In genomic region chr2:20664071-20664390, GRCh38 we compare ENCODE assay signal across 18 cellular contexts. TPM values are rescaled to one million over a fixed set of nuclear protein-coding genes. Genes with fewer than 3 reads are reported as not detected.
DNase-seq lines count a peak whose midpoint lies in the region; ATAC-seq and TF ChIP-seq lines count a peak whose summit lies in the region.
"Had no signal": no experiment of that assay in that cellular context is flagged by ENCODE, and none has a peak within 500 bp of the region (broad histone marks: within the 10 kb centered on the region; RNA-seq: fewer than 3 reads in every experiment).

No MANE protein-coding gene starts in this region.

- no peak overlapping the region for H3K27ac Mint-ChIP-seq in CD4-positive, alpha-beta T cell
- H3K27ac Mint-ChIP-seq in IgD-negative memory B cell = peak overlapping the region in 2 of 3 donors; percentile 73 to 76
- H3K27ac Mint-ChIP-seq in memory B cell = peak overlapping the region; percentile 96
- H3K27ac Mint-ChIP-seq: CD14-positive monocyte; CD8-positive, alpha-beta T cell; H9 had no signal

- POLR2A ChIA-PET in CD4-positive, alpha-beta T cell (lab: Charles Lee) = no interaction called here

- WGBS in smooth muscle cell (ENCODE audit: low lambda C conversion rate) = 53% methylated on average over 2 of the region's 2 CpGs

- CTCF ChIA-PET in CD4-positive, alpha-beta T cell (lab: Charles Lee) = interaction anchor here (8.0 kb wide), 1 partner anchor 13 kb away, joined by 52 read pairs; the partner anchor contains the start of gene HS1BP3

- H3K9me3 ChIP-seq in CD4-positive, alpha-beta T cell (ENCODE audit: control insufficient read depth, low read length) = no peaks in the 10 kb centered on the region
- no peaks in the 10 kb centered on the region for H3K9me3 ChIP-seq in osteoblast (ENCODE audit: low read depth, low read length)
- no peaks in the 10 kb centered on the region for H3K9me3 ChIP-seq in smooth muscle cell (replicated peaks; ENCODE audit: low read depth)
- H3K9me3 ChIP-seq: BLaER1 had no signal

- no peak overlapping the region for H2AFZ ChIP-seq in osteoblast (ENCODE audit: low read length)
- no peak overlapping the region for H2AFZ ChIP-seq in smooth muscle cell (ENCODE audit: low read depth)

- H3K4me3 ChIP-seq in osteoblast (ENCODE audit: insufficient read depth, low read length) = no peak overlapping the region
- no peak overlapping the region for H3K4me3 ChIP-seq in smooth muscle cell
- H3K4me3 ChIP-seq: BLaER1 had no signal

- no peaks in the 10 kb centered on the region for H3F3A ChIP-seq in smooth muscle cell (ENCODE audit: low read depth)

- H3K36me3 ChIP-seq in osteoblast (ENCODE audit: insufficient read depth, low read length) = no peaks in the 10 kb centered on the region
- H3K36me3 ChIP-seq in smooth muscle cell (ENCODE audit: low read depth) = no peaks in the 10 kb centered on the region
- H3K36me3 ChIP-seq: BLaER1 had no signal

- H3K27me3 Mint-ChIP-seq in CD4-positive, alpha-beta T cell = peaks cover 85% of the 10 kb centered on the region
- H3K27me3 Mint-ChIP-seq in IgD-negative memory B cell (peaks cover 33% of the 10 kb centered on the region), memory B cell (peaks cover 7% of the 10 kb centered on the region)

- no peak overlapping the region for H3K27ac ChIP-seq in CD4-positive, alpha-beta T cell (ENCODE audit: low read depth, low read length)
- H3K27ac ChIP-seq in osteoblast (ENCODE audit: low read depth, low read length) = no peak overlapping the region
- H3K27ac ChIP-seq in smooth muscle cell (ENCODE audit: low read depth) = no peak overlapping the region
- H3K27ac ChIP-seq: BLaER1 had no signal

- peak overlapping the region; percentile 3 for H3K4me3 Mint-ChIP-seq in CD4-positive, alpha-beta T cell
- H3K4me3 Mint-ChIP-seq in IgD-negative memory B cell = peak overlapping the region in 2 of 4 donors; percentile 44 to 85
- no peak overlapping the region for H3K4me3 Mint-ChIP-seq in memory B cell
- H3K4me3 Mint-ChIP-seq: CD8-positive, alpha-beta T cell; H9 had no signal

- H3K4me2 ChIP-seq in osteoblast (ENCODE audit: insufficient read depth, low read length) = no peak overlapping the region
- no peak overlapping the region for H3K4me2 ChIP-seq in smooth muscle cell
- H3K4me2 ChIP-seq: BLaER1 had no signal

- TF ChIP-seq CTCF in CD4-positive, alpha-beta T cell (IDR thresholded peaks at IDR 0.05) = no peak
- TF ChIP-seq CTCF in osteoblast (IDR thresholded peaks at IDR 0.05; ENCODE audit: extremely low read depth, low read depth, low read length) (no peak), smooth muscle cell (IDR thresholded peaks at IDR 0.05; ENCODE audit: borderline replicate concordance, insufficient read depth, poor library complexity, severe bottlenecking) (no peak)

- intact Hi-C loops in CD4-positive, alpha-beta T cell (cut with DNase I, micrococcal nuclease) = loop anchor here (5.0 to 10.0 kb wide), 2 partner anchors 161 to 648 kb away; partner anchors contain the start of gene LDAH (in 1 of the 2)

- peaks cover 24% of the 10 kb centered on the region for H3K4me1 Mint-ChIP-seq in CD4-positive, alpha-beta T cell (ENCODE audit: low read depth)
- H3K4me1 Mint-ChIP-seq in IgD-negative memory B cell = peaks cover 16 to 22% (median 22%) of the 10 kb centered on the region in 3 donors
- H3K4me1 Mint-ChIP-seq in memory B cell = peaks cover 46% of the 10 kb centered on the region

- no peak for DNase-seq in CD4-positive, alpha-beta T cell
- DNase-seq in memory B cell (ENCODE audit: low spot score in 2 of 2) (no peak), osteoblast (ENCODE audit: insufficient read length, low spot score, missing footprints) (peak; percentile 82), occipital lobe (lab: John Stamatoyannopoulos, UW) (no peak), hypothalamus (lab: John Stamatoyannopoulos, UW) (no peak), smooth muscle cell (lab: John Stamatoyannopoulos, UW; ENCODE audit: unreplicated experiment) (no peak)
- DNase-seq: 8988T; Calu3; CD8-positive, alpha-beta T cell; DMS79 treated with DMSO at 0.1 percent for 48 hours; GF-D8; GOT3 had no signal

- no peak for ATAC-seq in CD4-positive, alpha-beta T cell (ENCODE audit: poor library complexity)
- ATAC-seq in memory B cell (ENCODE audit: low read depth) = no peak
- no peak for ATAC-seq in HG03342 (IDR thresholded peaks at IDR 0.05; ENCODE audit: unreplicated experiment)
- ATAC-seq: CD8-positive, alpha-beta T cell had no signal

- H3K4me1 ChIP-seq in osteoblast (ENCODE audit: insufficient read depth, low read length) (no peaks in the 10 kb centered on the region), smooth muscle cell (ENCODE audit: low read depth) (peaks cover 10% of the 10 kb centered on the region)

- H3K27me3 ChIP-seq in CD4-positive, alpha-beta T cell (ENCODE audit: control insufficient read depth, insufficient read depth, low read length) = peaks cover 80% of the 10 kb centered on the region
- peaks cover 89% of the 10 kb centered on the region for H3K27me3 ChIP-seq in osteoblast (ENCODE audit: insufficient read depth, low read length)
- peaks cover 92% of the 10 kb centered on the region for H3K27me3 ChIP-seq in smooth muscle cell (ENCODE audit: low read depth)

- H3K79me2 ChIP-seq in osteoblast (ENCODE audit: insufficient read depth, low read length) (no peaks in the 10 kb centered on the region), smooth muscle cell (ENCODE audit: low read depth) (no peaks in the 10 kb centered on the region)

- no peaks in the 10 kb centered on the region for H3K36me3 Mint-ChIP-seq in CD4-positive, alpha-beta T cell (ENCODE audit: low read depth)
- H3K36me3 Mint-ChIP-seq in IgD-negative memory B cell (no peaks in the 10 kb centered on the region), memory B cell (no peaks in the 10 kb centered on the region)
- H3K36me3 Mint-ChIP-seq: CD8-positive, alpha-beta T cell had no signal

- no peak overlapping the region for H3K9ac ChIP-seq in smooth muscle cell (ENCODE audit: low read depth)
- H3K9ac ChIP-seq: BLaER1 had no signal

- no peaks in the 10 kb centered on the region for H4K20me1 ChIP-seq in osteoblast (ENCODE audit: insufficient read depth, low read length)
- H4K20me1 ChIP-seq in smooth muscle cell (ENCODE audit: low read depth) = no peaks in the 10 kb centered on the region

- H3K9me3 Mint-ChIP-seq in CD4-positive, alpha-beta T cell = no peaks in the 10 kb centered on the region
- no peaks in the 10 kb centered on the region for H3K9me3 Mint-ChIP-seq in IgD-negative memory B cell
- no peaks in the 10 kb centered on the region for H3K9me3 Mint-ChIP-seq in memory B cell
- H3K9me3 Mint-ChIP-seq: CD8-positive, alpha-beta T cell had no signal

RNA-seq across cellular contexts. Expression of gene GDF7, which starts 2.9 kb away (rescaled TPM):
- total RNA-seq in CD4-positive, alpha-beta T cell = under 1 TPM; 0.05 to 0.14 TPM
- 0.74 TPM for polyA plus RNA-seq in IgD-negative memory B cell
- total RNA-seq in osteoblast = under 0.01 TPM in 1 of 2 replicates, not detected in the other
- total RNA-seq in occipital lobe = 0.16 TPM
- under 0.01 and 0.27 TPM in 2 replicates for total RNA-seq in smooth muscle cell
- not detected in 2 replicates for polyA plus RNA-seq in smooth muscle cell
- total RNA-seq: A673, Calu3 had no signal
- polyA plus RNA-seq: CD14-positive monocyte had no signal

RNA-seq across cellular contexts. Expression of gene HS1BP3, which starts 13.1 kb away (rescaled TPM):
- 10 to 100 TPM in 1 of 2 experiments, 1 to 10 TPM in 1; 8.8 to 10.1 TPM for total RNA-seq in CD4-positive, alpha-beta T cell
- polyA plus RNA-seq in IgD-negative memory B cell = 27.3 TPM
- 47.4 and 47.8 TPM in 2 replicates for total RNA-seq in osteoblast
- 10.3 TPM for total RNA-seq in occipital lobe
- total RNA-seq in smooth muscle cell = 9.3 and 12.7 TPM in 2 replicates
- polyA plus RNA-seq in smooth muscle cell = 20.1 and 20.4 TPM in 2 replicates
